ENCODE assay signal across 1 cellular context in the genomic region with DNA sequence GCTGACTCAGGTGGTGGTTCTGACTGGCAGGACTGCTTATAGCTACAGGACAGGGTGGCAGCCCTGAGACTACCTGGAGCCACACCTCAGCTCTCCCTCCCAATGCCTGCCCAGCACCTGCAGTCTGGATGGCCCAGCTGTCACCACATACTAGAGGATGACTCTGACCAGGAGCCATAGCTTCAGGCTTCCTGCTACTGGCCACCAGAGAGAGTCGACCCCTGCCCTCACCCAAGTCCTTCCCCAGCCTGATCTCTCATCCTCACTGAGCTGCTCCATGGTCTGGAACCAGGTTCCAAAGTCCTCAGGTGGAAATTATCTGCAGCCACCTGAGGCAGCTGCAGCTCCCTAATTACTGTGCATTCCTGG.
A peak's percentile ranks its signal among the peaks of the same experiment; 100 is the strongest.
TF ChIP-seq lines count a peak whose summit lies in the region.

No MANE protein-coding gene starts in this region.

TF ChIP-seq in HepG2, 621 proteins besides CTCF, POLR2A, EP300 and RAD21 (continued from another document and continues in another):
- TF ChIP-seq MTA1 (CRISPR knock-in tag; IDR thresholded peaks at IDR 0.05; ENCODE audit: borderline replicate concordance): 0 out of 2 replicates have a peak, but pooled peaks have one; percentile 62
- no peak for TF ChIP-seq HHEX (CRISPR knock-in tag; IDR thresholded peaks at IDR 0.05)
- TF ChIP-seq, protein P1, sequence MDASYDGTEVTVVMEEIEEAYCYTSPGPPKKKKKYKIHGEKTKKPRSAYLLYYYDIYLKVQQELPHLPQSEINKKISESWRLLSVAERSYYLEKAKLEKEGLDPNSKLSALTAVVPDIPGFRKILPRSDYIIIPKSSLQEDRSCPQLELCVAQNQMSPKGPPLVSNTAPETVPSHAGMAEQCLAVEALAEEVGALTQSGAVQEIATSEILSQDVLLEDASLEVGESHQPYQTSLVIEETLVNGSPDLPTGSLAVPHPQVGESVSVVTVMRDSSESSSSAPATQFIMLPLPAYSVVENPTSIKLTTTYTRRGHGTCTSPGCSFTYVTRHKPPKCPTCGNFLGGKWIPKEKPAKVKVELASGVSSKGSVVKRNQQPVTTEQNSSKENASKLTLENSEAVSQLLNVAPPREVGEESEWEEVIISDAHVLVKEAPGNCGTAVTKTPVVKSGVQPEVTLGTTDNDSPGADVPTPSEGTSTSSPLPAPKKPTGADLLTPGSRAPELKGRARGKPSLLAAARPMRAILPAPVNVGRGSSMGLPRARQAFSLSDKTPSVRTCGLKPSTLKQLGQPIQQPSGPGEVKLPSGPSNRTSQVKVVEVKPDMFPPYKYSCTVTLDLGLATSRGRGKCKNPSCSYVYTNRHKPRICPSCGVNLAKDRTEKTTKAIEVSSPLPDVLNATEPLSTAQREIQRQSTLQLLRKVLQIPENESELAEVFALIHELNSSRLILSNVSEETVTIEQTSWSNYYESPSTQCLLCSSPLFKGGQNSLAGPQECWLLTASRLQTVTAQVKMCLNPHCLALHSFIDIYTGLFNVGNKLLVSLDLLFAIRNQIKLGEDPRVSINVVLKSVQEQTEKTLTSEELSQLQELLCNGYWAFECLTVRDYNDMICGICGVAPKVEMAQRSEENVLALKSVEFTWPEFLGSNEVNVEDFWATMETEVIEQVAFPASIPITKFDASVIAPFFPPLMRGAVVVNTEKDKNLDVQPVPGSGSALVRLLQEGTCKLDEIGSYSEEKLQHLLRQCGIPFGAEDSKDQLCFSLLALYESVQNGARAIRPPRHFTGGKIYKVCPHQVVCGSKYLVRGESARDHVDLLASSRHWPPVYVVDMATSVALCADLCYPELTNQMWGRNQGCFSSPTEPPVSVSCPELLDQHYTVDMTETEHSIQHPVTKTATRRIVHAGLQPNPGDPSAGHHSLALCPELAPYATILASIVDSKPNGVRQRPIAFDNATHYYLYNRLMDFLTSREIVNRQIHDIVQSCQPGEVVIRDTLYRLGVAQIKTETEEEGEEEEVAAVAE (CRISPR knock-in tag; IDR thresholded peaks at IDR 0.05; ENCODE audit: borderline replicate concordance): no peak
- peak; percentile 68 for TF ChIP-seq HNF4G (IDR thresholded peaks at IDR 0.05; ENCODE audit: borderline replicate concordance, low read depth, low read length)
- TF ChIP-seq HNF4G (CRISPR knock-in tag; IDR thresholded peaks at IDR 0.05; ENCODE audit: borderline replicate concordance, low read depth): no peak; the same call in 1 of the 2 replicates
- TF ChIP-seq ZNF292 (CRISPR knock-in tag; IDR thresholded peaks at IDR 0.05; ENCODE audit: borderline replicate concordance, low read depth): 0 out of 2 replicates have a peak, but pooled peaks have one; percentile 60
- TF ChIP-seq, protein P2, sequence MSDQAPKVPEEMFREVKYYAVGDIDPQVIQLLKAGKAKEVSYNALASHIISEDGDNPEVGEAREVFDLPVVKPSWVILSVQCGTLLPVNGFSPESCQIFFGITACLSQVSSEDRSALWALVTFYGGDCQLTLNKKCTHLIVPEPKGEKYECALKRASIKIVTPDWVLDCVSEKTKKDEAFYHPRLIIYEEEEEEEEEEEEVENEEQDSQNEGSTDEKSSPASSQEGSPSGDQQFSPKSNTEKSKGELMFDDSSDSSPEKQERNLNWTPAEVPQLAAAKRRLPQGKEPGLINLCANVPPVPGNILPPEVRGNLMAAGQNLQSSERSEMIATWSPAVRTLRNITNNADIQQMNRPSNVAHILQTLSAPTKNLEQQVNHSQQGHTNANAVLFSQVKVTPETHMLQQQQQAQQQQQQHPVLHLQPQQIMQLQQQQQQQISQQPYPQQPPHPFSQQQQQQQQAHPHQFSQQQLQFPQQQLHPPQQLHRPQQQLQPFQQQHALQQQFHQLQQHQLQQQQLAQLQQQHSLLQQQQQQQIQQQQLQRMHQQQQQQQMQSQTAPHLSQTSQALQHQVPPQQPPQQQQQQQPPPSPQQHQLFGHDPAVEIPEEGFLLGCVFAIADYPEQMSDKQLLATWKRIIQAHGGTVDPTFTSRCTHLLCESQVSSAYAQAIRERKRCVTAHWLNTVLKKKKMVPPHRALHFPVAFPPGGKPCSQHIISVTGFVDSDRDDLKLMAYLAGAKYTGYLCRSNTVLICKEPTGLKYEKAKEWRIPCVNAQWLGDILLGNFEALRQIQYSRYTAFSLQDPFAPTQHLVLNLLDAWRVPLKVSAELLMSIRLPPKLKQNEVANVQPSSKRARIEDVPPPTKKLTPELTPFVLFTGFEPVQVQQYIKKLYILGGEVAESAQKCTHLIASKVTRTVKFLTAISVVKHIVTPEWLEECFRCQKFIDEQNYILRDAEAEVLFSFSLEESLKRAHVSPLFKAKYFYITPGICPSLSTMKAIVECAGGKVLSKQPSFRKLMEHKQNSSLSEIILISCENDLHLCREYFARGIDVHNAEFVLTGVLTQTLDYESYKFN (CRISPR knock-in tag; conservative IDR thresholded peaks at IDR 0.05): peak; percentile 55
- TF ChIP-seq MIXL1 (CRISPR knock-in tag; IDR thresholded peaks at IDR 0.05): 0 out of 2 replicates have a peak, but pooled peaks have one; percentile 50
- no peak for TF ChIP-seq ZNF317 (CRISPR knock-in tag; IDR thresholded peaks at IDR 0.05)
- TF ChIP-seq DPF2 (CRISPR knock-in tag; IDR thresholded peaks at IDR 0.05; ENCODE audit: borderline replicate concordance, low read depth): 0 out of 2 replicates have a peak, but pooled peaks have one; percentile 39
- peak; percentile 8; the same call in 1 of the 2 replicates for TF ChIP-seq ZFX (CRISPR knock-in tag; IDR thresholded peaks at IDR 0.05; ENCODE audit: low read depth)
- no peak for TF ChIP-seq GZF1 (CRISPR knock-in tag; IDR thresholded peaks at IDR 0.05)
- no peak for TF ChIP-seq KDM5B (CRISPR knock-in tag; IDR thresholded peaks at IDR 0.05; ENCODE audit: borderline replicate concordance)
- no peak for TF ChIP-seq THAP11 (CRISPR knock-in tag; IDR thresholded peaks at IDR 0.05)
- 0 out of 2 replicates have a peak, but pooled peaks have one; percentile 11 for TF ChIP-seq ZNF510 (CRISPR knock-in tag; IDR thresholded peaks at IDR 0.05; ENCODE audit: low read depth)
- peak; percentile 70; the same call in 1 of the 2 replicates for TF ChIP-seq ZBTB7A (CRISPR knock-in tag; IDR thresholded peaks at IDR 0.05)
- no peak for TF ChIP-seq STAG1 (CRISPR knock-in tag; IDR thresholded peaks at IDR 0.05)
- TF ChIP-seq KAT8 (CRISPR knock-in tag; IDR thresholded peaks at IDR 0.05): peak; percentile 15; the same call in 1 of the 2 replicates
- TF ChIP-seq ZNF781 (CRISPR knock-in tag; IDR thresholded peaks at IDR 0.05; ENCODE audit: borderline replicate concordance, not compliant biosample characterization): no peak
- TF ChIP-seq, protein P3, sequence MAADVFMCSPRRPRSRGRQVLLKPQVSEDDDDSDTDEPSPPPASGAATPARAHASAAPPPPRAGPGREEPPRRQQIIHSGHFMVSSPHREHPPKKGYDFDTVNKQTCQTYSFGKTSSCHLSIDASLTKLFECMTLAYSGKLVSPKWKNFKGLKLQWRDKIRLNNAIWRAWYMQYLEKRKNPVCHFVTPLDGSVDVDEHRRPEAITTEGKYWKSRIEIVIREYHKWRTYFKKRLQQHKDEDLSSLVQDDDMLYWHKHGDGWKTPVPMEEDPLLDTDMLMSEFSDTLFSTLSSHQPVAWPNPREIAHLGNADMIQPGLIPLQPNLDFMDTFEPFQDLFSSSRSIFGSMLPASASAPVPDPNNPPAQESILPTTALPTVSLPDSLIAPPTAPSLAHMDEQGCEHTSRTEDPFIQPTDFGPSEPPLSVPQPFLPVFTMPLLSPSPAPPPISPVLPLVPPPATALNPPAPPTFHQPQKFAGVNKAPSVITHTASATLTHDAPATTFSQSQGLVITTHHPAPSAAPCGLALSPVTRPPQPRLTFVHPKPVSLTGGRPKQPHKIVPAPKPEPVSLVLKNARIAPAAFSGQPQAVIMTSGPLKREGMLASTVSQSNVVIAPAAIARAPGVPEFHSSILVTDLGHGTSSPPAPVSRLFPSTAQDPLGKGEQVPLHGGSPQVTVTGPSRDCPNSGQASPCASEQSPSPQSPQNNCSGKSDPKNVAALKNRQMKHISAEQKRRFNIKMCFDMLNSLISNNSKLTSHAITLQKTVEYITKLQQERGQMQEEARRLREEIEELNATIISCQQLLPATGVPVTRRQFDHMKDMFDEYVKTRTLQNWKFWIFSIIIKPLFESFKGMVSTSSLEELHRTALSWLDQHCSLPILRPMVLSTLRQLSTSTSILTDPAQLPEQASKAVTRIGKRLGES (CRISPR knock-in tag; IDR thresholded peaks at IDR 0.05; ENCODE audit: borderline replicate concordance): no peak
- 0 out of 2 replicates have a peak, but pooled peaks have one; percentile 5 for TF ChIP-seq JUN (CRISPR knock-in tag; IDR thresholded peaks at IDR 0.05)
- TF ChIP-seq ATF7 (IDR thresholded peaks at IDR 0.05): no peak
- no peak for TF ChIP-seq ATF7 (CRISPR knock-in tag; IDR thresholded peaks at IDR 0.05)
- no peak for TF ChIP-seq RBM22 (optimal IDR thresholded peaks at IDR 0.05; ENCODE audit: low read length)
- TF ChIP-seq ZNF788 (CRISPR knock-in tag; IDR thresholded peaks at IDR 0.05; ENCODE audit: borderline replicate concordance): 0 out of 2 replicates have a peak, but pooled peaks have one; percentile 39
- peak; percentile 63 for TF ChIP-seq TEAD3 (CRISPR knock-in tag; optimal IDR thresholded peaks at IDR 0.05; ENCODE audit: borderline replicate concordance)
- peak; percentile 37 for TF ChIP-seq ZEB1 (IDR thresholded peaks at IDR 0.05; ENCODE audit: insufficient replicate concordance, low read depth)
- TF ChIP-seq, protein P4, sequence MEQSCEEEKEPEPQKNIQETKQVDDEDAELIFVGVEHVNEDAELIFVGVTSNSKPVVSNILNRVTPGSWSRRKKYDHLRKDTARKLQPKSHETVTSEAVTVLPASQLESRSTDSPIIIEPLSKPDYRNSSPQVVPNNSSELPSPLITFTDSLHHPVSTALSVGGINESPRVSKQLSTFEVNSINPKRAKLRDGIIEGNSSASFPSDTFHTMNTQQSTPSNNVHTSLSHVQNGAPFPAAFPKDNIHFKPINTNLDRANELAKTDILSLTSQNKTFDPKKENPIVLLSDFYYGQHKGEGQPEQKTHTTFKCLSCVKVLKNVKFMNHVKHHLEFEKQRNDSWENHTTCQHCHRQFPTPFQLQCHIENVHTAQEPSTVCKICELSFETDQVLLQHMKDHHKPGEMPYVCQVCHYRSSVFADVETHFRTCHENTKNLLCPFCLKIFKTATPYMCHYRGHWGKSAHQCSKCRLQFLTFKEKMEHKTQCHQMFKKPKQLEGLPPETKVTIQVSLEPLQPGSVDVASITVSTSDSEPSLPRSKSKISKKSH (CRISPR knock-in tag; IDR thresholded peaks at IDR 0.05; ENCODE audit: borderline replicate concordance): no peak
- TF ChIP-seq, protein P5, sequence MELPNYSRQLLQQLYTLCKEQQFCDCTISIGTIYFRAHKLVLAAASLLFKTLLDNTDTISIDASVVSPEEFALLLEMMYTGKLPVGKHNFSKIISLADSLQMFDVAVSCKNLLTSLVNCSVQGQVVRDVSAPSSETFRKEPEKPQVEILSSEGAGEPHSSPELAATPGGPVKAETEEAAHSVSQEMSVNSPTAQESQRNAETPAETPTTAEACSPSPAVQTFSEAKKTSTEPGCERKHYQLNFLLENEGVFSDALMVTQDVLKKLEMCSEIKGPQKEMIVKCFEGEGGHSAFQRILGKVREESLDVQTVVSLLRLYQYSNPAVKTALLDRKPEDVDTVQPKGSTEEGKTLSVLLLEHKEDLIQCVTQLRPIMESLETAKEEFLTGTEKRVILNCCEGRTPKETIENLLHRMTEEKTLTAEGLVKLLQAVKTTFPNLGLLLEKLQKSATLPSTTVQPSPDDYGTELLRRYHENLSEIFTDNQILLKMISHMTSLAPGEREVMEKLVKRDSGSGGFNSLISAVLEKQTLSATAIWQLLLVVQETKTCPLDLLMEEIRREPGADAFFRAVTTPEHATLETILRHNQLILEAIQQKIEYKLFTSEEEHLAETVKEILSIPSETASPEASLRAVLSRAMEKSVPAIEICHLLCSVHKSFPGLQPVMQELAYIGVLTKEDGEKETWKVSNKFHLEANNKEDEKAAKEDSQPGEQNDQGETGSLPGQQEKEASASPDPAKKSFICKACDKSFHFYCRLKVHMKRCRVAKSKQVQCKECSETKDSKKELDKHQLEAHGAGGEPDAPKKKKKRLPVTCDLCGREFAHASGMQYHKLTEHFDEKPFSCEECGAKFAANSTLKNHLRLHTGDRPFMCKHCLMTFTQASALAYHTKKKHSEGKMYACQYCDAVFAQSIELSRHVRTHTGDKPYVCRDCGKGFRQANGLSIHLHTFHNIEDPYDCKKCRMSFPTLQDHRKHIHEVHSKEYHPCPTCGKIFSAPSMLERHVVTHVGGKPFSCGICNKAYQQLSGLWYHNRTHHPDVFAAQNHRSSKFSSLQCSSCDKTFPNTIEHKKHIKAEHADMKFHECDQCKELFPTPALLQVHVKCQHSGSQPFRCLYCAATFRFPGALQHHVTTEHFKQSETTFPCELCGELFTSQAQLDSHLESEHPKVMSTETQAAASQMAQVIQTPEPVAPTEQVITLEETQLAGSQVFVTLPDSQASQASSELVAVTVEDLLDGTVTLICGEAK (IDR thresholded peaks at IDR 0.05): no peak
- TF ChIP-seq, protein P5 (CRISPR knock-in tag; IDR thresholded peaks at IDR 0.05): peak; percentile 29; the same call in 1 of the 2 replicates
